In genomic region chr6:38162493-38163185, GRCh38 we compare ENCODE assay signal across 1 cellular context.
TF ChIP-seq lines count a peak whose summit lies in the region.

No MANE protein-coding gene starts in this region.

TF ChIP-seq in K562, 482 proteins besides CTCF, POLR2A, EP300 and RAD21 (continued from another document):
- TF ChIP-seq CLOCK (CRISPR knock-in tag; IDR thresholded peaks at IDR 0.05; ENCODE audit: borderline replicate concordance) = no peak
- TF ChIP-seq TRIM24 (IDR thresholded peaks at IDR 0.05) = no peak
- no peak for TF ChIP-seq ZBTB8A (IDR thresholded peaks at IDR 0.05; ENCODE audit: partially characterized antibody)
- TF ChIP-seq TBL1XR1 (IDR thresholded peaks at IDR 0.05; ENCODE audit: low read length in 2 of 2) = no peak
- no peak for TF ChIP-seq ZFX (CRISPR knock-in tag; IDR thresholded peaks at IDR 0.05)
